Comparison of ENCODE assay signal across 15 cellular contexts in the genomic region with DNA sequence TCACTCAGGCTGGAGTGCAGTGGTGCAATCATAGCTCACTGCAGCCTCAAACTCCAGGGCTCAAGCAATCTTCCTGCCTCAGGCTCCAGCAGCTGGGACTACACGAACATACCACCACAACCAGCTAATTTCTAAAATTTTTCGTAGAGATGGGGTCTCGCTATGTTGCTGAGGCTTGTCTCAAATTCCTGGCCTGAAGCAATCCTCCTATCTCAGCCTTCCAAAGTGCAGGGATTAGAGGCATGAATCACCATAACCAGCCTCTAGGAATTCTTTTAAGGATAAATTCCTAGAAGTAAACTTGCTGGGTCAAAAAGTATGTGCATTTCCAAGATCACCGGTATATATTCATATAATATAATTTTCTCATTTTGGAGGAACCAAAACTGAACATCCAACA. TPM values are rescaled to one million over a fixed set of nuclear protein-coding genes. Genes with fewer than 3 reads are reported as not detected.
"Had no signal": no experiment of that assay in that cellular context is flagged by ENCODE, and none has a peak within 500 bp of the region (broad histone marks: within the 10 kb centered on the region; RNA-seq: fewer than 3 reads in every experiment).

No MANE protein-coding gene starts in this region.

- H3K4me3 ChIP-seq: hepatocyte, mucosa of descending colon, sigmoid colon, tibial artery, upper lobe of right lung had no signal

- H3K4me1 ChIP-seq: sigmoid colon, tibial artery, upper lobe of right lung had no signal

- DNase-seq: erythroblast; foreskin melanocyte; mucosa of descending colon; naive thymus-derived CD8-positive, alpha-beta T cell; posterior cingulate gyrus; sigmoid colon; small intestine; stimulated activated CD4-positive, alpha-beta T cell treated with anti-CD3 and anti-CD28 coated beads, Interleukin-2, amount 100 ng/mL, for 48 hours; stimulated activated naive CD8-positive, alpha-beta T cell treated with anti-CD3 and anti-CD28 coated beads, Interleukin-15, Interleukin-2, amounts not matched to agents 100 U/mL and 50 U/mL, for 24 hours; tibial artery; upper lobe of right lung had no signal

- H3K27ac ChIP-seq: hepatocyte, neutrophil, sigmoid colon, tibial artery, upper lobe of right lung had no signal

- H3K9me3 ChIP-seq: mucosa of descending colon, neutrophil, sigmoid colon, tibial artery, upper lobe of right lung had no signal

- H2AFZ ChIP-seq: hepatocyte had no signal

- H3K27me3 ChIP-seq: hepatocyte, sigmoid colon, upper lobe of right lung had no signal

- H3K4me2 ChIP-seq: hepatocyte had no signal

- H3K36me3 ChIP-seq: neutrophil, sigmoid colon, tibial artery, upper lobe of right lung had no signal

- ATAC-seq: mucosa of descending colon; naive thymus-derived CD8-positive, alpha-beta T cell; stimulated activated naive CD8-positive, alpha-beta T cell treated with anti-CD3 and anti-CD28 coated beads, Interleukin-15, Interleukin-2, amounts not matched to agents 100 U/mL and 50 U/mL, for 24 hours; upper lobe of right lung had no signal

- H3K79me2 ChIP-seq: hepatocyte had no signal

RNA-seq across cellular contexts. Expression of a gene that starts 17.6 kb away (rescaled TPM):
- total RNA-seq: endothelial cell of umbilical vein, pulmonary artery endothelial cell had no signal
- polyA plus RNA-seq: endothelial cell of umbilical vein had no signal
